Comparison of ENCODE assay signal across 20 cellular contexts in the genomic region with DNA sequence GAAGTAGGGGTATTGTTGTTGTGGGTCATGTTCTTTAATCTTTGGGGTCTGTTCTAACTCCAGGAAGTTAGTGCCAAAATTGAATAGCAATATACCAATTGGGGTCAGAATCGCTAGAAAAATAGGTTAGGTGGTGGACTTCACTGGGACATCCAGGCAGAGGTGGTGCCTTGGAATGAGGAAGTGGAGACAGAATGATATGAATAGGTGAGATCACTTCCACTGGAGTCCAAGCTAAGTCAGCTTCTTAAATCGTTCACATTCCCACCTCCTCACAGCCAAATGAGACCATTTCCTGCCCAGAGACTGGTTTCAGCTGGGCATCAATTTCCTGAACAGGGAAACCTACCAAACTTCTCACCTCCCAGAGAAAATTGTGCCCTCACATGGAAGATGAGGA.
"Had no signal": no experiment of that assay in that cellular context is flagged by ENCODE, and none has a peak within 500 bp of the region (broad histone marks: within the 10 kb centered on the region; RNA-seq: fewer than 3 reads in every experiment).

No MANE protein-coding gene starts in this region.

- H3K4me3 Mint-ChIP-seq: activated naive CD8-positive, alpha-beta T cell; brain; central memory CD8-positive, alpha-beta T cell; T-helper 1 cell treated with Interleukin-12 subunit alpha and Interleukin-12 subunit beta and Interleukin-4 antibody, amounts not matched to agents 30 μg/mL and 1 μg/mL, for 36 hours had no signal

- DNase-seq: activated CD4-positive, CD25-positive, alpha-beta regulatory T cell treated with anti-CD3 and anti-CD28 coated beads, Interleukin-2, amount 50 U/mL, for 72 hours; amygdala; effector CD4-positive, alpha-beta T cell; gastrocnemius medialis; heart left ventricle; left ventricle myocardium superior; occipital lobe; retina; stimulated activated CD4-positive, alpha-beta T cell treated with anti-CD3 and anti-CD28 coated beads, Interleukin-12 subunit alpha, Interleukin-12 subunit beta, amount 100 ng/mL, for 4 hours; stimulated activated CD4-positive, alpha-beta T cell treated with anti-CD3 and anti-CD28 coated beads, Interleukin-1b, Interleukin-23, amount 100 ng/mL, for 48 hours; stimulated activated CD8-positive, alpha-beta memory T cell treated with anti-CD3 and anti-CD28 coated beads, Interleukin-4, amount 100 ng/mL, for 48 hours; stimulated activated naive CD4-positive, alpha-beta T cell treated with Interleukin-2 at 50 U/mL for 16 hours; tibial artery had no signal

- H3K4me3 ChIP-seq: coronary artery, gastrocnemius medialis, heart left ventricle, tibial artery had no signal

- H3K36me3 Mint-ChIP-seq: brain had no signal

- H3K36me3 ChIP-seq: gastrocnemius medialis, heart left ventricle, tibial artery had no signal

- H3K27me3 Mint-ChIP-seq: activated naive CD8-positive, alpha-beta T cell; central memory CD8-positive, alpha-beta T cell had no signal

- H3K27ac Mint-ChIP-seq: activated naive CD8-positive, alpha-beta T cell; T-helper 1 cell treated with Interleukin-12 subunit alpha and Interleukin-12 subunit beta and Interleukin-4 antibody, amounts not matched to agents 30 μg/mL and 1 μg/mL, for 36 hours had no signal

- H3K9me3 ChIP-seq: gastrocnemius medialis, tibial artery had no signal

- H3K4me1 ChIP-seq: gastrocnemius medialis had no signal

- ATAC-seq: esophagus mucosa, gastrocnemius medialis, heart left ventricle, left ventricle myocardium superior had no signal

- H3K9me3 Mint-ChIP-seq: central memory CD8-positive, alpha-beta T cell had no signal

- H3K27me3 ChIP-seq: gastrocnemius medialis, tibial artery had no signal

- H3K27ac ChIP-seq: coronary artery, gastrocnemius medialis, heart left ventricle, tibial artery, VCaP had no signal
